Comparison of ENCODE assay signal across 8 cellular contexts in genomic region chr1:23485002-23485332, GRCh38. TPM values are rescaled to one million over a fixed set of nuclear protein-coding genes. Genes with fewer than 3 reads are reported as not detected.
DNase-seq lines count a peak whose midpoint lies in the region; ATAC-seq lines count a peak whose summit lies in the region.

No MANE protein-coding gene starts in this region.

- H3K4me3 ChIP-seq in iPS-15b (ENCODE audit: low read depth, low read length): peak overlapping the region; percentile 82
- peak overlapping the region; percentile 57 to 74 for H3K4me3 ChIP-seq in stomach smooth muscle (ENCODE audit: low read length in 2 of 2)

- CTCF ChIA-PET in activated CD4-positive, alpha-beta memory T cell treated with anti-CD3 and anti-CD28 coated beads, Interleukin-2, amount 10 ng/mL, durations not matched to agents 7 days and 5 days (lab: Charles Lee): interaction anchor here (0.6 to 5.1 kb wide), 12 partner anchors 10 to 1246 kb away, joined by 3 to 53 read pairs (median 5); no protein-coding TSS in a partner anchor

- no peak for ATAC-seq in HG03442 (IDR thresholded peaks at IDR 0.05; ENCODE audit: unreplicated experiment)

- peaks cover 15% of the 10 kb centered on the region for H3K4me1 Mint-ChIP-seq in T-helper 1 cell treated with Interleukin-12 subunit alpha and Interleukin-12 subunit beta and Interleukin-4 antibody, amounts not matched to agents 30 μg/mL and 1 μg/mL, for 36 hours (ENCODE audit: low read depth)
- peaks cover 26% of the 10 kb centered on the region for H3K4me1 Mint-ChIP-seq in activated CD4-positive, alpha-beta memory T cell treated with anti-CD3 and anti-CD28 coated beads, Interleukin-2, amount 10 ng/mL, durations not matched to agents 7 days and 5 days

- H3K4me3 Mint-ChIP-seq in T-helper 1 cell treated with Interleukin-12 subunit alpha and Interleukin-12 subunit beta and Interleukin-4 antibody, amounts not matched to agents 30 μg/mL and 1 μg/mL, for 36 hours: peak overlapping the region; percentile 91
- peak overlapping the region; percentile 77 for H3K4me3 Mint-ChIP-seq in activated CD4-positive, alpha-beta memory T cell treated with anti-CD3 and anti-CD28 coated beads, Interleukin-2, amount 10 ng/mL, durations not matched to agents 7 days and 5 days

- peak overlapping the region; percentile 26 for H3K27ac Mint-ChIP-seq in T-helper 1 cell treated with Interleukin-12 subunit alpha and Interleukin-12 subunit beta and Interleukin-4 antibody, amounts not matched to agents 30 μg/mL and 1 μg/mL, for 36 hours
- no peak overlapping the region for H3K27ac Mint-ChIP-seq in activated CD4-positive, alpha-beta memory T cell treated with anti-CD3 and anti-CD28 coated beads, Interleukin-2, amount 10 ng/mL, durations not matched to agents 7 days and 5 days

- no peaks in the 10 kb centered on the region for H3K36me3 ChIP-seq in iPS-15b (ENCODE audit: control insufficient read depth, insufficient read depth, low read length)
- peaks cover 0 to 2% of the 10 kb centered on the region in 2 donors for H3K36me3 ChIP-seq in stomach smooth muscle (ENCODE audit: control insufficient read depth in 2 of 2, insufficient read depth in 2 of 2, low read length in 2 of 2)

- no peaks in the 10 kb centered on the region for H3K9me3 Mint-ChIP-seq in T-helper 1 cell treated with Interleukin-12 subunit alpha and Interleukin-12 subunit beta and Interleukin-4 antibody, amounts not matched to agents 30 μg/mL and 1 μg/mL, for 36 hours
- H3K9me3 Mint-ChIP-seq in activated CD4-positive, alpha-beta memory T cell treated with anti-CD3 and anti-CD28 coated beads, Interleukin-2, amount 10 ng/mL, durations not matched to agents 7 days and 5 days: no peaks in the 10 kb centered on the region

- peaks cover 3% of the 10 kb centered on the region for H3K4me1 ChIP-seq in iPS-15b (ENCODE audit: control insufficient read depth, insufficient read depth, low read length)
- peaks cover 16% of the 10 kb centered on the region for H3K4me1 ChIP-seq in stomach smooth muscle (ENCODE audit: control insufficient read depth, insufficient read depth, low read length)

- POLR2A ChIA-PET in activated CD4-positive, alpha-beta memory T cell treated with anti-CD3 and anti-CD28 coated beads, Interleukin-2, amount 10 ng/mL, durations not matched to agents 7 days and 5 days (lab: Charles Lee): interaction anchor here (1.0 to 2.8 kb wide), 5 partner anchors 10 to 141 kb away, joined by 5 to 12 read pairs (median 5); partner anchors contain the start of genes E2F2 and HNRNPR

- DNase-seq in T-helper 1 cell (no peak), foreskin melanocyte (no peak), NCI-H1417 (lab: John Stamatoyannopoulos, UW) (no peak)
- no peak for DNase-seq in activated CD4-positive, alpha-beta memory T cell treated with anti-CD3 and anti-CD28 coated beads, Interleukin-2, amount 10 ng/mL, durations not matched to agents 7 days and 5 days

- no peaks in the 10 kb centered on the region for H3K9me3 ChIP-seq in iPS-15b (ENCODE audit: control insufficient read depth, insufficient read depth, low read length)
- no peaks in the 10 kb centered on the region for H3K9me3 ChIP-seq in stomach smooth muscle (ENCODE audit: control insufficient read depth in 2 of 2, low read length in 2 of 2)

- no peak overlapping the region for H3K27ac ChIP-seq in stomach smooth muscle (ENCODE audit: low read length)

- H3K36me3 Mint-ChIP-seq in T-helper 1 cell treated with Interleukin-12 subunit alpha and Interleukin-12 subunit beta and Interleukin-4 antibody, amounts not matched to agents 30 μg/mL and 1 μg/mL, for 36 hours (ENCODE audit: low read depth): no peaks in the 10 kb centered on the region
- no peaks in the 10 kb centered on the region for H3K36me3 Mint-ChIP-seq in activated CD4-positive, alpha-beta memory T cell treated with anti-CD3 and anti-CD28 coated beads, Interleukin-2, amount 10 ng/mL, durations not matched to agents 7 days and 5 days (ENCODE audit: low read depth)

- H3K27me3 ChIP-seq in iPS-15b (ENCODE audit: control insufficient read depth, insufficient read depth, low read length): peaks cover 38% of the 10 kb centered on the region
- no peaks in the 10 kb centered on the region for H3K27me3 ChIP-seq in stomach smooth muscle (ENCODE audit: control insufficient read depth in 1 of 2, insufficient read depth in 2 of 2, low read length in 2 of 2)

- peak overlapping the region; percentile 47 for H3K9ac ChIP-seq in iPS-15b (ENCODE audit: low read depth, low read length)
- H3K9ac ChIP-seq in stomach smooth muscle (ENCODE audit: low read length in 2 of 2): peak overlapping the region in 1 of 2 donors; percentile 8

- peaks cover 72% of the 10 kb centered on the region for H3K27me3 Mint-ChIP-seq in T-helper 1 cell treated with Interleukin-12 subunit alpha and Interleukin-12 subunit beta and Interleukin-4 antibody, amounts not matched to agents 30 μg/mL and 1 μg/mL, for 36 hours (ENCODE audit: low read depth)
- peaks cover 68% of the 10 kb centered on the region for H3K27me3 Mint-ChIP-seq in activated CD4-positive, alpha-beta memory T cell treated with anti-CD3 and anti-CD28 coated beads, Interleukin-2, amount 10 ng/mL, durations not matched to agents 7 days and 5 days

RNA-seq across cellular contexts. Expression of gene ASAP3, which starts 1.0 kb away (rescaled TPM):
- under 1 TPM; 0.43 to 0.63 TPM for total RNA-seq in activated CD4-positive, alpha-beta memory T cell treated with anti-CD3 and anti-CD28 coated beads, Interleukin-2, amount 10 ng/mL, durations not matched to agents 7 days and 5 days

RNA-seq across cellular contexts. Expression of gene E2F2, which starts 46.1 kb away (rescaled TPM):
- 10 to 100 TPM; 93.4 to 98.9 TPM for total RNA-seq in activated CD4-positive, alpha-beta memory T cell treated with anti-CD3 and anti-CD28 coated beads, Interleukin-2, amount 10 ng/mL, durations not matched to agents 7 days and 5 days
